20 cellular contexts compared by ENCODE assay signal in genomic region chr12:130212384-130212783, GRCh38. TPM values are rescaled to one million over a fixed set of nuclear protein-coding genes. Genes with fewer than 3 reads are reported as not detected.
"Had no signal": no experiment of that assay in that cellular context is flagged by ENCODE, and none has a peak within 500 bp of the region (broad histone marks: within the 10 kb centered on the region; RNA-seq: fewer than 3 reads in every experiment).

No MANE protein-coding gene starts in this region.

- H3K27me3 Mint-ChIP-seq: dendritic cell treated with granulocyte-macrophage colony-stimulating factor and Interleukin-4, amounts not matched to agents 40 ng/mL and 50 ng/mL, for 4 days; effector memory CD8-positive, alpha-beta T cell had no signal

- H3K4me1 ChIP-seq: gastroesophageal sphincter, heart right ventricle, lower lobe of right lung, psoas muscle, sigmoid colon, spleen had no signal

- H3K27me3 ChIP-seq: brain microvascular endothelial cell, suprapubic skin had no signal

- H3K36me3 ChIP-seq: brain microvascular endothelial cell, gastroesophageal sphincter, heart right ventricle, lower lobe of right lung, sigmoid colon, spleen, suprapubic skin had no signal

- H3K36me3 Mint-ChIP-seq: activated naive CD8-positive, alpha-beta T cell treated with anti-CD3 and anti-CD28 coated beads for 36 hours; mesothelial cell of epicardium had no signal

- H3K4me3 ChIP-seq: gastroesophageal sphincter, heart right ventricle, lower lobe of right lung, psoas muscle, sigmoid colon, spleen, suprapubic skin had no signal

- H3K4me3 Mint-ChIP-seq: activated naive CD8-positive, alpha-beta T cell treated with anti-CD3 and anti-CD28 coated beads for 36 hours; activated T-helper 1 cell treated with anti-CD3 and anti-CD28 coated beads, Interleukin-12 subunit alpha, Interleukin-12 subunit beta, Interleukin-2, Interleukin-4 antibody, amounts not matched to agents 30 ng/mL and 10 ng/mL and 1 ng/mL, durations not matched to agents 14 hours and 24 hours and 36 hours; dendritic cell treated with granulocyte-macrophage colony-stimulating factor and Interleukin-4, amounts not matched to agents 40 ng/mL and 50 ng/mL, for 4 days; effector memory CD8-positive, alpha-beta T cell; mesothelial cell of epicardium; stimulated activated naive CD8-positive, alpha-beta T cell treated with anti-CD3 and anti-CD28 coated beads, Interleukin-15, Interleukin-2, amounts not matched to agents 100 ng/mL and 50 ng/mL, for 24 hours had no signal

- H3K9me3 ChIP-seq: lower lobe of right lung, psoas muscle, suprapubic skin had no signal

- H3K27ac ChIP-seq: brain microvascular endothelial cell, epithelial cell of prostate, gastroesophageal sphincter, heart right ventricle, lower lobe of right lung, psoas muscle, sigmoid colon, spleen, suprapubic skin had no signal

- DNase-seq: activated CD4-positive, alpha-beta T cell treated with anti-CD3 and anti-CD28 coated beads, Interleukin-2, amount 50 U/mL, for 1 hour; activated naive CD8-positive, alpha-beta T cell treated with anti-CD3 and anti-CD28 coated beads for 36 hours; brain microvascular endothelial cell; effector memory CD8-positive, alpha-beta T cell; heart right ventricle; left colon; lower lobe of right lung; psoas muscle; sigmoid colon; spleen; trophoblast cell had no signal

- H3K27ac Mint-ChIP-seq: activated naive CD8-positive, alpha-beta T cell treated with anti-CD3 and anti-CD28 coated beads for 36 hours; activated T-helper 1 cell treated with anti-CD3 and anti-CD28 coated beads, Interleukin-12 subunit alpha, Interleukin-12 subunit beta, Interleukin-2, Interleukin-4 antibody, amounts not matched to agents 30 ng/mL and 10 ng/mL and 1 ng/mL, durations not matched to agents 14 hours and 24 hours and 36 hours; dendritic cell treated with granulocyte-macrophage colony-stimulating factor and Interleukin-4, amounts not matched to agents 40 ng/mL and 50 ng/mL, for 4 days; effector memory CD8-positive, alpha-beta T cell; mesothelial cell of epicardium; stimulated activated naive CD8-positive, alpha-beta T cell treated with anti-CD3 and anti-CD28 coated beads, Interleukin-15, Interleukin-2, amounts not matched to agents 100 ng/mL and 50 ng/mL, for 24 hours had no signal

RNA-seq across cellular contexts. Expression of gene FZD10, which starts 50.1 kb away (rescaled TPM):
- total RNA-seq: activated CD8-positive, alpha-beta memory T cell treated with anti-CD3 and anti-CD28 coated beads for 36 hours; activated naive CD8-positive, alpha-beta T cell treated with anti-CD3 and anti-CD28 coated beads for 36 hours; activated T-helper 1 cell treated with anti-CD3 and anti-CD28 coated beads, Interleukin-12 subunit alpha, Interleukin-12 subunit beta, Interleukin-2, Interleukin-4 antibody, amounts not matched to agents 30 ng/mL and 10 ng/mL and 1 ng/mL, durations not matched to agents 14 hours and 24 hours and 36 hours had no signal
- polyA plus RNA-seq: neural cell had no signal
